In the genomic region with DNA sequence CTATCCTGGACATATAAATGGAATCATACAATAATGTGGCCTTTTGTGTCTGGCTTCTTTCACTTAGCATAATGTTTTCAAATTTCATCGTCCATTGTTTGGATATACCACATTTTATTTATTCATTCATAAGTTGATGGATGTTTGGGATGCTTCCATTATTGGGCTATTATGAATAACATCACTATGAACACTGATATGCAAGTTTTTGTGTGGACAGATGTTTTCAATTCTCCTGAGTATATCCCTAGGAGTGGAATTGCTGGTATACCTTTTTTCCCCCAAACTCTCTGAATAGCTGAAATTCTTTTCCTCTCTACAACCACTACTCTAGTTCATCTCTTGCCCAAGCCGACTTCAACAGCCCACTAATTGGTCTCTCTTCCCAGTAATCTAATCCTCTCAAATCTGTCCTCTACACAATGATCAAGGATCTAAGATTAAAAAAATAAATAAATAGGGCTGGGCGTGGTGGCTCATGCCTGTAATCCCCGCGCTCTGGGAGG, we compare ENCODE assay signal across 21 cellular contexts. TPM values are rescaled to one million over a fixed set of nuclear protein-coding genes. Genes with fewer than 3 reads are reported as not detected.
DNase-seq lines count a peak whose midpoint lies in the region; ATAC-seq and TF ChIP-seq lines count a peak whose summit lies in the region.
"Had no signal": no experiment of that assay in that cellular context is flagged by ENCODE, and none has a peak within 500 bp of the region (broad histone marks: within the 10 kb centered on the region; RNA-seq: fewer than 3 reads in every experiment).

No MANE protein-coding gene starts in this region.

- TF ChIP-seq CTCF in AG10803 (conservative IDR thresholded peaks at IDR 0.05; ENCODE audit: low read length), result no peak

- H3K27ac Mint-ChIP-seq in activated naive CD8-positive, alpha-beta T cell treated with anti-CD3 and anti-CD28 coated beads for 36 hours, result no peak overlapping the region
- H3K27ac Mint-ChIP-seq: B cell; CD4-positive, alpha-beta T cell; GM23338 had no signal

- H3K9me3 Mint-ChIP-seq in activated naive CD8-positive, alpha-beta T cell treated with anti-CD3 and anti-CD28 coated beads for 36 hours, result peaks cover 2% of the 10 kb centered on the region
- H3K9me3 Mint-ChIP-seq: CD4-positive, alpha-beta T cell; GM23338 had no signal

- H3K36me3 Mint-ChIP-seq in activated naive CD8-positive, alpha-beta T cell treated with anti-CD3 and anti-CD28 coated beads for 36 hours, result peaks cover 1% of the 10 kb centered on the region

- ATAC-seq in GM21825 (IDR thresholded peaks at IDR 0.05; ENCODE audit: unreplicated experiment), result no peak
- ATAC-seq: A549, GM12878, GM23338 had no signal

- DNase-seq in AG10803 (ENCODE audit: low read depth) (peak; percentile 90), GM03348 (ENCODE audit: low spot score) (peak; percentile 54), NCI-H82 treated with DMSO at 0.1 percent for 48 hours (lab: John Stamatoyannopoulos, UW; ENCODE audit: unreplicated experiment) (peak; percentile 14), fibroblast of gingiva (ENCODE audit: low read depth) (peak; percentile 25), DMS153 treated with DMSO at 0.1 percent for 48 hours (lab: John Stamatoyannopoulos, UW; ENCODE audit: unreplicated experiment) (no peak), hepatic stellate cell (ENCODE audit: low spot score) (no peak)
- no peak for DNase-seq in activated naive CD8-positive, alpha-beta T cell treated with anti-CD3 and anti-CD28 coated beads for 36 hours
- DNase-seq: C1 segment of cervical spinal cord; Calu3; CD4-positive, alpha-beta T cell; DMS 273 treated with DMSO at 0.1 percent for 48 hours; DMS79; GDM1; H7; IMR-90; KG1 had no signal

- peaks cover 8% of the 10 kb centered on the region for H3K27me3 Mint-ChIP-seq in activated naive CD8-positive, alpha-beta T cell treated with anti-CD3 and anti-CD28 coated beads for 36 hours
- H3K27me3 Mint-ChIP-seq: CD4-positive, alpha-beta T cell had no signal

- H3K4me1 Mint-ChIP-seq in activated naive CD8-positive, alpha-beta T cell treated with anti-CD3 and anti-CD28 coated beads for 36 hours, result peaks cover 7% of the 10 kb centered on the region

- H3K4me3 Mint-ChIP-seq in activated naive CD8-positive, alpha-beta T cell treated with anti-CD3 and anti-CD28 coated beads for 36 hours, result no peak overlapping the region
- H3K4me3 Mint-ChIP-seq: B cell; CD4-positive, alpha-beta T cell; GM23338 had no signal

- no peak overlapping the region for H3K4me3 ChIP-seq in AG10803 (ENCODE audit: low read length)
- H3K4me3 ChIP-seq: A549, GM12878, GM23338 had no signal

RNA-seq across cellular contexts. Expression of gene ZFR, which starts 4.7 kb away (rescaled TPM):
- 10 to 100 TPM; 66.1 to 69.4 TPM for total RNA-seq in activated naive CD8-positive, alpha-beta T cell treated with anti-CD3 and anti-CD28 coated beads for 36 hours

Comparison
In these comparisons a context has a peak if more than half of its experiments do, and no peak if none do; other contexts are left out.
1. DNase-seq: peak in AG10803 (single experiment), GM03348 (single experiment), NCI-H82 treated with DMSO at 0.1 percent for 48 hours (single experiment) and fibroblast of gingiva (single experiment); none in activated naive CD8-positive, alpha-beta T cell treated with anti-CD3 and anti-CD28 coated beads for 36 hours (single experiment), DMS153 treated with DMSO at 0.1 percent for 48 hours (single experiment) and hepatic stellate cell (single experiment).